4 cellular contexts compared by ENCODE assay signal in the genomic region with DNA sequence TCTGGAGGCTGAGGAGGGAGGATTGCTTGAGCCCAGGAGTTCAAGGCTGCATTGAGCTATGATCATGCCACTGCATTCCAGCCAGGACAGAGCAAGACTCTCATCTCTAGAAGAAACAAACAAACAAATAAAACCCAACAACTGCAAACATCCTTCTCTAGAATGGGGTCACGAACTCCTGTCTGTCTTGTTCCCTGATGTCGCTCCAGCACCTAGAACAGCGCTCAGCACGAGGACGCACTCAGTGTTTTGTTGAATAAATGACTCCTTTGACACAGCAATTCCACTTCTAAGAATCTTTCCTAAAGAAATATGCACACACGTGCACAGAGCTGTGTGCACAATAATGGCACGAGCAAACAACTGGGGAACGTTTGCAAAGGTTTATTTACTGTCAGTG. TPM values are rescaled to one million over a fixed set of nuclear protein-coding genes. Genes with fewer than 3 reads are reported as not detected.
"Had no signal": no experiment of that assay in that cellular context is flagged by ENCODE, and none has a peak within 500 bp of the region (broad histone marks: within the 10 kb centered on the region; RNA-seq: fewer than 3 reads in every experiment).

No MANE protein-coding gene starts in this region.

RNA-seq across cellular contexts. Expression of gene SSX3, which starts 10.4 kb away (rescaled TPM):
- total RNA-seq: LHCN-M2, M059J, MCF 10A, NCI-H460 had no signal

RNA-seq across cellular contexts. Expression of gene SSX4, which starts 37.3 kb away (rescaled TPM):
- total RNA-seq: LHCN-M2, M059J, MCF 10A, NCI-H460 had no signal
